In genomic region chr10:22615819-22616499, GRCh38 we compare ENCODE assay signal across 1 cellular context.
TF ChIP-seq lines count a peak whose summit lies in the region.

No MANE protein-coding gene starts in this region.

TF ChIP-seq in HepG2, 621 proteins besides CTCF, POLR2A, EP300 and RAD21 (continued from another document and continues in another):
- TF ChIP-seq STAT6 (CRISPR knock-in tag; IDR thresholded peaks at IDR 0.05; ENCODE audit: borderline replicate concordance) (no peak), ZBTB7B (CRISPR knock-in tag; IDR thresholded peaks at IDR 0.05) (no peak), FOXP1 (IDR thresholded peaks at IDR 0.05) (no peak), FOXP1 (CRISPR knock-in tag; IDR thresholded peaks at IDR 0.05) (peak; percentile 46; the same call in 1 of the 2 replicates), ELF1 (CRISPR knock-in tag; IDR thresholded peaks at IDR 0.05) (peak; percentile 64), KLF16 (CRISPR knock-in tag; IDR thresholded peaks at IDR 0.05) (no peak), KLF9 (CRISPR knock-in tag; IDR thresholded peaks at IDR 0.05; ENCODE audit: low read depth) (no peak), SIN3B (IDR thresholded peaks at IDR 0.05; ENCODE audit: low read length) (no peak), NRL (CRISPR knock-in tag; IDR thresholded peaks at IDR 0.05; ENCODE audit: borderline replicate concordance) (no peak), KLF15 (CRISPR knock-in tag; IDR thresholded peaks at IDR 0.05; ENCODE audit: borderline replicate concordance) (no peak), MTF2 (CRISPR knock-in tag; IDR thresholded peaks at IDR 0.05; ENCODE audit: borderline replicate concordance) (no peak), SRSF9 (IDR thresholded peaks at IDR 0.05; ENCODE audit: borderline replicate concordance, insufficient read depth, low read depth, low read length, poor library complexity, severe bottlenecking) (no peak), MEIS1 (CRISPR knock-in tag; IDR thresholded peaks at IDR 0.05; ENCODE audit: borderline replicate concordance) (no peak), GLI4 (CRISPR knock-in tag; IDR thresholded peaks at IDR 0.05; ENCODE audit: borderline replicate concordance) (no peak), ZMAT3 (CRISPR knock-in tag; conservative IDR thresholded peaks at IDR 0.05) (no peak), ZBTB42 (CRISPR knock-in tag; IDR thresholded peaks at IDR 0.05) (no peak), MXD3 (CRISPR knock-in tag; IDR thresholded peaks at IDR 0.05) (no peak), ZSCAN20 (CRISPR knock-in tag; IDR thresholded peaks at IDR 0.05; ENCODE audit: borderline replicate concordance) (no peak), ZKSCAN5 (CRISPR knock-in tag; IDR thresholded peaks at IDR 0.05) (no peak), SKIL (CRISPR knock-in tag; IDR thresholded peaks at IDR 0.05; ENCODE audit: borderline replicate concordance) (no peak), ZNF800 (CRISPR knock-in tag; IDR thresholded peaks at IDR 0.05) (0 out of 2 replicates have a peak, but pooled peaks have one; percentile 20), MATR3 (CRISPR knock-in tag; IDR thresholded peaks at IDR 0.05) (no peak), MIER2 (CRISPR knock-in tag; IDR thresholded peaks at IDR 0.05) (no peak), NONO (IDR thresholded peaks at IDR 0.05) (no peak), NONO (CRISPR knock-in tag; conservative IDR thresholded peaks at IDR 0.05) (no peak), BRD4 (CRISPR knock-in tag; IDR thresholded peaks at IDR 0.05) (no peak), ZNF296 (CRISPR knock-in tag; conservative IDR thresholded peaks at IDR 0.05) (no peak), CHD4 (IDR thresholded peaks at IDR 0.05; ENCODE audit: borderline replicate concordance, low read length) (peak; percentile 69; the same call in 1 of the 2 replicates), SIX4 (CRISPR knock-in tag; IDR thresholded peaks at IDR 0.05) (no peak), ARHGAP35 (CRISPR knock-in tag; IDR thresholded peaks at IDR 0.05; ENCODE audit: borderline replicate concordance) (no peak), HOXA9 (CRISPR knock-in tag; IDR thresholded peaks at IDR 0.05; ENCODE audit: borderline replicate concordance) (no peak), NR2F2 (IDR thresholded peaks at IDR 0.05; ENCODE audit: borderline replicate concordance, low read depth) (0 out of 2 replicates have a peak, but pooled peaks have one; percentile 16), PAX8 (CRISPR knock-in tag; IDR thresholded peaks at IDR 0.05; ENCODE audit: borderline replicate concordance) (no peak), CSRNP1 (CRISPR knock-in tag; IDR thresholded peaks at IDR 0.05) (no peak)
- TF ChIP-seq, protein P1, sequence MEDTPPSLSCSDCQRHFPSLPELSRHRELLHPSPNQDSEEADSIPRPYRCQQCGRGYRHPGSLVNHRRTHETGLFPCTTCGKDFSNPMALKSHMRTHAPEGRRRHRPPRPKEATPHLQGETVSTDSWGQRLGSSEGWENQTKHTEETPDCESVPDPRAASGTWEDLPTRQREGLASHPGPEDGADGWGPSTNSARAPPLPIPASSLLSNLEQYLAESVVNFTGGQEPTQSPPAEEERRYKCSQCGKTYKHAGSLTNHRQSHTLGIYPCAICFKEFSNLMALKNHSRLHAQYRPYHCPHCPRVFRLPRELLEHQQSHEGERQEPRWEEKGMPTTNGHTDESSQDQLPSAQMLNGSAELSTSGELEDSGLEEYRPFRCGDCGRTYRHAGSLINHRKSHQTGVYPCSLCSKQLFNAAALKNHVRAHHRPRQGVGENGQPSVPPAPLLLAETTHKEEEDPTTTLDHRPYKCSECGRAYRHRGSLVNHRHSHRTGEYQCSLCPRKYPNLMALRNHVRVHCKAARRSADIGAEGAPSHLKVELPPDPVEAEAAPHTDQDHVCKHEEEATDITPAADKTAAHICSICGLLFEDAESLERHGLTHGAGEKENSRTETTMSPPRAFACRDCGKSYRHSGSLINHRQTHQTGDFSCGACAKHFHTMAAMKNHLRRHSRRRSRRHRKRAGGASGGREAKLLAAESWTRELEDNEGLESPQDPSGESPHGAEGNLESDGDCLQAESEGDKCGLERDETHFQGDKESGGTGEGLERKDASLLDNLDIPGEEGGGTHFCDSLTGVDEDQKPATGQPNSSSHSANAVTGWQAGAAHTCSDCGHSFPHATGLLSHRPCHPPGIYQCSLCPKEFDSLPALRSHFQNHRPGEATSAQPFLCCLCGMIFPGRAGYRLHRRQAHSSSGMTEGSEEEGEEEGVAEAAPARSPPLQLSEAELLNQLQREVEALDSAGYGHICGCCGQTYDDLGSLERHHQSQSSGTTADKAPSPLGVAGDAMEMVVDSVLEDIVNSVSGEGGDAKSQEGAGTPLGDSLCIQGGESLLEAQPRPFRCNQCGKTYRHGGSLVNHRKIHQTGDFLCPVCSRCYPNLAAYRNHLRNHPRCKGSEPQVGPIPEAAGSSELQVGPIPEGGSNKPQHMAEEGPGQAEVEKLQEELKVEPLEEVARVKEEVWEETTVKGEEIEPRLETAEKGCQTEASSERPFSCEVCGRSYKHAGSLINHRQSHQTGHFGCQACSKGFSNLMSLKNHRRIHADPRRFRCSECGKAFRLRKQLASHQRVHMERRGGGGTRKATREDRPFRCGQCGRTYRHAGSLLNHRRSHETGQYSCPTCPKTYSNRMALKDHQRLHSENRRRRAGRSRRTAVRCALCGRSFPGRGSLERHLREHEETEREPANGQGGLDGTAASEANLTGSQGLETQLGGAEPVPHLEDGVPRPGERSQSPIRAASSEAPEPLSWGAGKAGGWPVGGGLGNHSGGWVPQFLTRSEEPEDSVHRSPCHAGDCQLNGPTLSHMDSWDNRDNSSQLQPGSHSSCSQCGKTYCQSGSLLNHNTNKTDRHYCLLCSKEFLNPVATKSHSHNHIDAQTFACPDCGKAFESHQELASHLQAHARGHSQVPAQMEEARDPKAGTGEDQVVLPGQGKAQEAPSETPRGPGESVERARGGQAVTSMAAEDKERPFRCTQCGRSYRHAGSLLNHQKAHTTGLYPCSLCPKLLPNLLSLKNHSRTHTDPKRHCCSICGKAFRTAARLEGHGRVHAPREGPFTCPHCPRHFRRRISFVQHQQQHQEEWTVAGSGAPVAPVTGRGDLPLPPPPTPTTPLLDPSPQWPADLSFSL (CRISPR knock-in tag; IDR thresholded peaks at IDR 0.05) = no peak
- TF ChIP-seq, protein P2, sequence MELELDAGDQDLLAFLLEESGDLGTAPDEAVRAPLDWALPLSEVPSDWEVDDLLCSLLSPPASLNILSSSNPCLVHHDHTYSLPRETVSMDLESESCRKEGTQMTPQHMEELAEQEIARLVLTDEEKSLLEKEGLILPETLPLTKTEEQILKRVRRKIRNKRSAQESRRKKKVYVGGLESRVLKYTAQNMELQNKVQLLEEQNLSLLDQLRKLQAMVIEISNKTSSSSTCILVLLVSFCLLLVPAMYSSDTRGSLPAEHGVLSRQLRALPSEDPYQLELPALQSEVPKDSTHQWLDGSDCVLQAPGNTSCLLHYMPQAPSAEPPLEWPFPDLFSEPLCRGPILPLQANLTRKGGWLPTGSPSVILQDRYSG (CRISPR knock-in tag; IDR thresholded peaks at IDR 0.05) = no peak
- TF ChIP-seq, protein P3, sequence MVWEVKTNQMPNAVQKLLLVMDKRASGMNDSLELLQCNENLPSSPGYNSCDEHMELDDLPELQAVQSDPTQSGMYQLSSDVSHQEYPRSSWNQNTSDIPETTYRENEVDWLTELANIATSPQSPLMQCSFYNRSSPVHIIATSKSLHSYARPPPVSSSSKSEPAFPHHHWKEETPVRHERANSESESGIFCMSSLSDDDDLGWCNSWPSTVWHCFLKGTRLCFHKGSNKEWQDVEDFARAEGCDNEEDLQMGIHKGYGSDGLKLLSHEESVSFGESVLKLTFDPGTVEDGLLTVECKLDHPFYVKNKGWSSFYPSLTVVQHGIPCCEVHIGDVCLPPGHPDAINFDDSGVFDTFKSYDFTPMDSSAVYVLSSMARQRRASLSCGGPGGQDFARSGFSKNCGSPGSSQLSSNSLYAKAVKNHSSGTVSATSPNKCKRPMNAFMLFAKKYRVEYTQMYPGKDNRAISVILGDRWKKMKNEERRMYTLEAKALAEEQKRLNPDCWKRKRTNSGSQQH (CRISPR knock-in tag; IDR thresholded peaks at IDR 0.05; ENCODE audit: low read depth) = no peak
- TF ChIP-seq, protein P4, sequence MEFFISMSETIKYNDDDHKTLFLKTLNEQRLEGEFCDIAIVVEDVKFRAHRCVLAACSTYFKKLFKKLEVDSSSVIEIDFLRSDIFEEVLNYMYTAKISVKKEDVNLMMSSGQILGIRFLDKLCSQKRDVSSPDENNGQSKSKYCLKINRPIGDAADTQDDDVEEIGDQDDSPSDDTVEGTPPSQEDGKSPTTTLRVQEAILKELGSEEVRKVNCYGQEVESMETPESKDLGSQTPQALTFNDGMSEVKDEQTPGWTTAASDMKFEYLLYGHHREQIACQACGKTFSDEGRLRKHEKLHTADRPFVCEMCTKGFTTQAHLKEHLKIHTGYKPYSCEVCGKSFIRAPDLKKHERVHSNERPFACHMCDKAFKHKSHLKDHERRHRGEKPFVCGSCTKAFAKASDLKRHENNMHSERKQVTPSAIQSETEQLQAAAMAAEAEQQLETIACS (CRISPR knock-in tag; IDR thresholded peaks at IDR 0.05) = no peak
